In genomic region chr14:55803506-55804197, GRCh38 we compare ENCODE assay signal across 17 cellular contexts.
A peak's percentile ranks its signal among the peaks of the same experiment; 100 is the strongest.
DNase-seq lines count a peak whose midpoint lies in the region; ATAC-seq, FAIRE-seq and TF ChIP-seq lines count a peak whose summit lies in the region.
"Had no signal": no experiment of that assay in that cellular context is flagged by ENCODE, and none has a peak within 500 bp of the region (broad histone marks: within the 10 kb centered on the region; RNA-seq: fewer than 3 reads in every experiment).

No MANE protein-coding gene starts in this region.

- no peak overlapping the region for H2AFZ ChIP-seq in HepG2 (ENCODE audit: low read length)
- H2AFZ ChIP-seq in osteoblast (ENCODE audit: low read length) = no peak overlapping the region
- H2AFZ ChIP-seq: GM23338 had no signal

- no peak overlapping the region for H3K4me3 Mint-ChIP-seq in activated naive CD4-positive, alpha-beta T cell treated with anti-CD3 and anti-CD28 coated beads, Interleukin-2, amount 50 U/mL, for 24 hours
- H3K4me3 Mint-ChIP-seq in activated CD4-positive, alpha-beta memory T cell treated with anti-CD3 and anti-CD28 coated beads, Interleukin-2, amount 10 ng/mL, durations not matched to agents 7 days and 5 days = no peak overlapping the region
- H3K4me3 Mint-ChIP-seq: activated B cell treated with CpG ODN at 0.5 μM for 24 hours; activated T-cell treated with anti-CD3 and anti-CD28 coated beads, Interleukin-2, amount 50 U/mL, for 4 hours; GM23338 had no signal

- H3K4me1 Mint-ChIP-seq in activated naive CD4-positive, alpha-beta T cell treated with anti-CD3 and anti-CD28 coated beads, Interleukin-2, amount 50 U/mL, for 24 hours = peaks cover 47% of the 10 kb centered on the region
- H3K4me1 Mint-ChIP-seq in activated CD4-positive, alpha-beta memory T cell treated with anti-CD3 and anti-CD28 coated beads, Interleukin-2, amount 10 ng/mL, durations not matched to agents 7 days and 5 days = peaks cover 87% of the 10 kb centered on the region

- no peaks in the 10 kb centered on the region for H3K27me3 Mint-ChIP-seq in activated naive CD4-positive, alpha-beta T cell treated with anti-CD3 and anti-CD28 coated beads, Interleukin-2, amount 50 U/mL, for 24 hours
- no peaks in the 10 kb centered on the region for H3K27me3 Mint-ChIP-seq in activated CD4-positive, alpha-beta memory T cell treated with anti-CD3 and anti-CD28 coated beads, Interleukin-2, amount 10 ng/mL, durations not matched to agents 7 days and 5 days
- H3K27me3 Mint-ChIP-seq: activated B cell treated with CpG ODN at 0.5 μM for 24 hours had no signal

- DNase-seq in activated naive CD4-positive, alpha-beta T cell treated with Interleukin-2 at 50 U/mL for 16 hours = no peak
- DNase-seq in activated CD4-positive, alpha-beta memory T cell treated with anti-CD3 and anti-CD28 coated beads, Interleukin-2, amount 10 ng/mL, durations not matched to agents 7 days and 5 days = no peak
- DNase-seq in fibroblast of the aortic adventitia (ENCODE audit: low read depth) (peak; percentile 59), HepG2 (ENCODE audit: low spot score) (no peak), head of caudate nucleus (no peak), osteoblast (ENCODE audit: insufficient read length, low spot score, missing footprints) (no peak)
- DNase-seq: activated B cell treated with CpG ODN at 0.5 μM for 24 hours; activated T-cell treated with anti-CD3 and anti-CD28 coated beads, Interleukin-2, amount 50 U/mL, for 4 hours; NCI-H1105 treated with DMSO at 0.1 percent for 48 hours; SK-N-SH; stimulated activated CD4-positive, alpha-beta T cell treated with anti-CD3 and anti-CD28 coated beads, Interleukin-15, amount 100 ng/mL, for 24 hours; substantia nigra had no signal

- no peak for TF ChIP-seq RAD21 in HepG2 (CRISPR knock-in tag; IDR thresholded peaks at IDR 0.05)

- H4K20me1 ChIP-seq in HepG2 (ENCODE audit: insufficient read depth, low read length) (no peaks in the 10 kb centered on the region), osteoblast (ENCODE audit: insufficient read depth, low read length) (no peaks in the 10 kb centered on the region)

- H3K36me3 ChIP-seq in HepG2 (replicated peaks in 1 of 2; ENCODE audit: control insufficient read depth in 1 of 2, insufficient read depth in 2 of 2, low read length in 2 of 2) (no peaks in the 10 kb centered on the region), osteoblast (ENCODE audit: insufficient read depth, low read length) (no peaks in the 10 kb centered on the region)
- H3K36me3 ChIP-seq: ascending aorta, prostate gland had no signal

- H3K4me2 ChIP-seq in HepG2 (ENCODE audit: low read depth, low read length) (no peak overlapping the region; the same call in 1 of the 2 replicates), osteoblast (ENCODE audit: insufficient read depth, low read length) (no peak overlapping the region)
- H3K4me2 ChIP-seq: GM23338, SK-N-SH had no signal

- BruUV-seq in HepG2 (replicated peaks; lab: Mats Ljungman, UMichigan) = no TSS peak

- no peak overlapping the region for H3K9ac ChIP-seq in HepG2 (ENCODE audit: insufficient read depth, low read depth, low read length)
- H3K9ac ChIP-seq: SK-N-SH had no signal

- TF ChIP-seq CTCF in fibroblast of the aortic adventitia (IDR thresholded peaks at IDR 0.05; ENCODE audit: insufficient read depth, low read length) (no peak), HepG2 (CRISPR knock-in tag; IDR thresholded peaks at IDR 0.05) (no peak), osteoblast (IDR thresholded peaks at IDR 0.05; ENCODE audit: extremely low read depth, low read depth, low read length) (no peak)

- no peaks in the 10 kb centered on the region for H3K27me3 ChIP-seq in HepG2 (ENCODE audit: control insufficient read depth in 1 of 2, insufficient read depth in 2 of 2, low read length in 2 of 2)
- peaks cover 4% of the 10 kb centered on the region for H3K27me3 ChIP-seq in osteoblast (ENCODE audit: insufficient read depth, low read length)
- H3K27me3 ChIP-seq: ascending aorta had no signal

- 45% methylated on average over 3 of the region's 3 CpGs for WGBS in HepG2 (ENCODE audit: low lambda C conversion rate)

- no peaks in the 10 kb centered on the region for H3K36me3 Mint-ChIP-seq in activated naive CD4-positive, alpha-beta T cell treated with anti-CD3 and anti-CD28 coated beads, Interleukin-2, amount 50 U/mL, for 24 hours
- H3K36me3 Mint-ChIP-seq in activated CD4-positive, alpha-beta memory T cell treated with anti-CD3 and anti-CD28 coated beads, Interleukin-2, amount 10 ng/mL, durations not matched to agents 7 days and 5 days (ENCODE audit: low read depth) = peaks cover 65% of the 10 kb centered on the region

- CTCF ChIA-PET in activated CD4-positive, alpha-beta memory T cell treated with anti-CD3 and anti-CD28 coated beads, Interleukin-2, amount 10 ng/mL, durations not matched to agents 7 days and 5 days (lab: Charles Lee) = interaction anchor here (0.6 kb wide), 1 partner anchor 138 kb away, joined by 4 read pairs; no protein-coding TSS in a partner anchor
- CTCF ChIA-PET in HepG2 (lab: Yijun Ruan, JAX; ENCODE audit: low intra/inter-chr PET ratio, low total read pairs) = no interaction called here

- H3K4me1 ChIP-seq in HepG2 (ENCODE audit: insufficient read depth, low read length) (peaks cover 25% of the 10 kb centered on the region), osteoblast (ENCODE audit: insufficient read depth, low read length) (no peaks in the 10 kb centered on the region)
- H3K4me1 ChIP-seq: ascending aorta, prostate gland had no signal

- H3K27ac Mint-ChIP-seq in activated naive CD4-positive, alpha-beta T cell treated with anti-CD3 and anti-CD28 coated beads, Interleukin-2, amount 50 U/mL, for 24 hours = peak overlapping the region; percentile 30
- H3K27ac Mint-ChIP-seq in activated CD4-positive, alpha-beta memory T cell treated with anti-CD3 and anti-CD28 coated beads, Interleukin-2, amount 10 ng/mL, durations not matched to agents 7 days and 5 days = peak overlapping the region; percentile 84
- H3K27ac Mint-ChIP-seq: activated B cell treated with CpG ODN at 0.5 μM for 24 hours, GM23338 had no signal

- no peak overlapping the region for H3K27ac ChIP-seq in HepG2 (ENCODE audit: extremely low read length, insufficient read depth, low read length)
- no peak overlapping the region for H3K27ac ChIP-seq in osteoblast (ENCODE audit: low read depth, low read length)
- H3K27ac ChIP-seq: ascending aorta, prostate gland had no signal

- H3K4me3 ChIP-seq in fibroblast of the aortic adventitia (ENCODE audit: low read depth, low read length) (no peak overlapping the region), HepG2 (replicated peaks in 1 of 3; ENCODE audit: insufficient read depth in 1 of 3, low read depth in 2 of 3, low read length in 3 of 3) (no peak overlapping the region), osteoblast (ENCODE audit: insufficient read depth, low read length) (no peak overlapping the region)
- H3K4me3 ChIP-seq: ascending aorta, GM23338, prostate gland had no signal

- TF ChIP-seq POLR2A in HepG2 (IDR thresholded peaks at IDR 0.05; ENCODE audit: insufficient read depth in 1 of 2, low read depth in 2 of 2, low read length in 2 of 2) = no peak

- in situ Hi-C loops in HepG2 (cut with HindIII; ENCODE audit: extremely low pct_ligation_motif_present, low pct_unique_long_range_greater_than_20kb) = no loop called here

- TF ChIP-seq EP300 in HepG2 (IDR thresholded peaks at IDR 0.05; ENCODE audit: low read depth in 2 of 2, low read length in 2 of 2) (no peak), HepG2 (CRISPR knock-in tag; IDR thresholded peaks at IDR 0.05; ENCODE audit: borderline replicate concordance) (no peak)

- POLR2A ChIA-PET in activated CD4-positive, alpha-beta memory T cell treated with anti-CD3 and anti-CD28 coated beads, Interleukin-2, amount 10 ng/mL, durations not matched to agents 7 days and 5 days (lab: Charles Lee) = interaction anchor here (1.9 kb wide), 1 partner anchor 41 kb away, joined by 7 read pairs; no protein-coding TSS in a partner anchor
- POLR2A ChIA-PET in HepG2 (lab: Yijun Ruan, JAX) = no interaction called here

- H3K79me2 ChIP-seq in HepG2 (ENCODE audit: insufficient read depth, low read length) = no peaks in the 10 kb centered on the region
- no peaks in the 10 kb centered on the region for H3K79me2 ChIP-seq in osteoblast (ENCODE audit: insufficient read depth, low read length)

- intact Hi-C loops in HepG2 (cut with micrococcal nuclease; ENCODE audit: unreplicated experiment) (no loop called here), head of caudate nucleus (cut with DNase I) (no loop called here)

- FAIRE-seq in HepG2 (lab: Jason Lieb, UNC) = no peak

- ATAC-seq in GM21515 (IDR thresholded peaks at IDR 0.05; ENCODE audit: unreplicated experiment) (no peak), HepG2 (no peak)
- ATAC-seq: GM23338 had no signal

- no peaks in the 10 kb centered on the region for H3K9me3 Mint-ChIP-seq in activated naive CD4-positive, alpha-beta T cell treated with anti-CD3 and anti-CD28 coated beads, Interleukin-2, amount 50 U/mL, for 24 hours
- peaks cover 40% of the 10 kb centered on the region for H3K9me3 Mint-ChIP-seq in activated CD4-positive, alpha-beta memory T cell treated with anti-CD3 and anti-CD28 coated beads, Interleukin-2, amount 10 ng/mL, durations not matched to agents 7 days and 5 days
- H3K9me3 Mint-ChIP-seq: activated B cell treated with CpG ODN at 0.5 μM for 24 hours had no signal

- no peaks in the 10 kb centered on the region for H3K9me3 ChIP-seq in HepG2 (ENCODE audit: low read length)
- no peaks in the 10 kb centered on the region for H3K9me3 ChIP-seq in osteoblast (ENCODE audit: low read depth, low read length)
- H3K9me3 ChIP-seq: ascending aorta, prostate gland, SK-N-SH had no signal

TF ChIP-seq in HepG2, 621 proteins besides CTCF, POLR2A, EP300 and RAD21 (continues in another document):
- TF ChIP-seq NCOA1 (CRISPR knock-in tag; IDR thresholded peaks at IDR 0.05) = no peak
- no peak for TF ChIP-seq TFAP4 (IDR thresholded peaks at IDR 0.05; ENCODE audit: borderline replicate concordance, low read depth)
- no peak for TF ChIP-seq SIN3B (IDR thresholded peaks at IDR 0.05; ENCODE audit: low read length)
- TF ChIP-seq SMAD1 (CRISPR knock-in tag; IDR thresholded peaks at IDR 0.05; ENCODE audit: borderline replicate concordance, low read depth) = no peak
- TF ChIP-seq ZNF549 (CRISPR knock-in tag; IDR thresholded peaks at IDR 0.05) = no peak
- TF ChIP-seq ZNF230 (CRISPR knock-in tag; IDR thresholded peaks at IDR 0.05) = no peak
- no peak for TF ChIP-seq ZNF550 (CRISPR knock-in tag; IDR thresholded peaks at IDR 0.05; ENCODE audit: borderline replicate concordance)
- no peak for TF ChIP-seq ZSCAN31 (CRISPR knock-in tag; IDR thresholded peaks at IDR 0.05; ENCODE audit: low read depth)
- no peak for TF ChIP-seq GATAD1 (CRISPR knock-in tag; IDR thresholded peaks at IDR 0.05)
- no peak for TF ChIP-seq RORA (CRISPR knock-in tag; IDR thresholded peaks at IDR 0.05)
